In genomic region chr11:68329993-68330699, GRCh38 we compare ENCODE assay signal across 13 cellular contexts. TPM values are rescaled to one million over a fixed set of nuclear protein-coding genes. Genes with fewer than 3 reads are reported as not detected.
DNase-seq lines count a peak whose midpoint lies in the region; ATAC-seq and TF ChIP-seq lines count a peak whose summit lies in the region.
"Had no signal": no experiment of that assay in that cellular context is flagged by ENCODE, and none has a peak within 500 bp of the region (broad histone marks: within the 10 kb centered on the region; RNA-seq: fewer than 3 reads in every experiment).

No MANE protein-coding gene starts in this region.

- H3K4me3 ChIP-seq in BLaER1 (no peak overlapping the region), Peyer's patch (no peak overlapping the region), neural progenitor cell (no peak overlapping the region)

- H3K27ac ChIP-seq in BLaER1, result peak overlapping the region; percentile 73
- peak overlapping the region in 3 of 4 donors; percentile 36 to 83 (median 80) for H3K27ac ChIP-seq in Peyer's patch
- H3K27ac ChIP-seq in foreskin keratinocyte, result no peak overlapping the region
- H3K27ac ChIP-seq in neural progenitor cell, result peak overlapping the region; percentile 7
- H3K27ac ChIP-seq: HL-60 had no signal

- H3K27ac Mint-ChIP-seq in neural progenitor cell, result peak overlapping the region; percentile 60
- H3K27ac Mint-ChIP-seq in activated T-cell treated with anti-CD3 and anti-CD28 coated beads, Interleukin-2, amount 50 U/mL, for 24 hours, result no peak overlapping the region

- no peak overlapping the region for H2AFZ ChIP-seq in neural progenitor cell (replicated peaks)

- no peaks in the 10 kb centered on the region for H3K27me3 ChIP-seq in BLaER1
- no peaks in the 10 kb centered on the region for H3K27me3 ChIP-seq in Peyer's patch
- no peaks in the 10 kb centered on the region for H3K27me3 ChIP-seq in foreskin keratinocyte
- no peaks in the 10 kb centered on the region for H3K27me3 ChIP-seq in neural progenitor cell

- no peaks in the 10 kb centered on the region for H3K9me3 Mint-ChIP-seq in neural progenitor cell
- H3K9me3 Mint-ChIP-seq in activated T-cell treated with anti-CD3 and anti-CD28 coated beads, Interleukin-2, amount 50 U/mL, for 24 hours, result no peaks in the 10 kb centered on the region

- 0 out of 2 replicates have a peak overlapping the region, but pooled peaks have one; percentile 30 for H3K9ac ChIP-seq in BLaER1
- no peak overlapping the region for H3K9ac ChIP-seq in neural progenitor cell

- no peak for TF ChIP-seq POLR2A in Peyer's patch (IDR thresholded peaks at IDR 0.05)

- no peaks in the 10 kb centered on the region for H3K9me3 ChIP-seq in BLaER1
- H3K9me3 ChIP-seq in Peyer's patch, result no peaks in the 10 kb centered on the region
- no peaks in the 10 kb centered on the region for H3K9me3 ChIP-seq in neural progenitor cell (ENCODE audit: low read depth)

- H3K36me3 Mint-ChIP-seq in neural progenitor cell, result peaks cover 4% of the 10 kb centered on the region
- H3K36me3 Mint-ChIP-seq in activated T-cell treated with anti-CD3 and anti-CD28 coated beads, Interleukin-2, amount 50 U/mL, for 24 hours (ENCODE audit: low read depth), result no peaks in the 10 kb centered on the region

- TF ChIP-seq CTCF in Peyer's patch (IDR thresholded peaks at IDR 0.05) (no peak), foreskin keratinocyte (conservative IDR thresholded peaks at IDR 0.05) (no peak), neural progenitor cell (IDR thresholded peaks at IDR 0.05) (no peak)

- DNase-seq in Peyer's patch (no peak), foreskin keratinocyte (peak in 1 of 2 donors; percentile 54), neural progenitor cell (ENCODE audit: low spot score) (no peak), Kasumi-1 (lab: John Stamatoyannopoulos, UW) (no peak)
- no peak for DNase-seq in activated T-cell treated with anti-CD3 and anti-CD28 coated beads, Interleukin-2, amount 50 U/mL, for 24 hours
- DNase-seq in NK-92 treated with Interleukin-12 subunit alpha and Interleukin-12 subunit beta, amount 100 ng/mL, for 24 hours (lab: John Stamatoyannopoulos, UW), result no peak
- DNase-seq: C1 segment of cervical spinal cord; NCI-H1436; NCI-H774; stimulated activated CD8-positive, alpha-beta memory T cell treated with anti-CD3 and anti-CD28 coated beads, Interleukin-4, amount 100 ng/mL, for 48 hours had no signal

- H3F3A ChIP-seq in neural progenitor cell (ENCODE audit: low read depth), result peaks cover 20% of the 10 kb centered on the region

- H3K36me3 ChIP-seq in BLaER1 (peaks cover 56% of the 10 kb centered on the region), Peyer's patch (no peaks in the 10 kb centered on the region), neural progenitor cell (no peaks in the 10 kb centered on the region)

- H3K79me2 ChIP-seq in neural progenitor cell (ENCODE audit: low read depth), result peaks cover 60% of the 10 kb centered on the region

- peak overlapping the region; percentile 86 for H3K4me2 ChIP-seq in BLaER1
- peak overlapping the region; percentile 8 for H3K4me2 ChIP-seq in neural progenitor cell

- peaks cover 100% of the 10 kb centered on the region for H4K20me1 ChIP-seq in BLaER1
- peaks cover 9% of the 10 kb centered on the region for H4K20me1 ChIP-seq in neural progenitor cell (ENCODE audit: low read depth)

- H3K4me3 Mint-ChIP-seq in neural progenitor cell, result peak overlapping the region; percentile 35
- no peak overlapping the region for H3K4me3 Mint-ChIP-seq in activated T-cell treated with anti-CD3 and anti-CD28 coated beads, Interleukin-2, amount 50 U/mL, for 24 hours

- peak; percentile 51 for ATAC-seq in foreskin keratinocyte
- no peak for ATAC-seq in HG03159 (IDR thresholded peaks at IDR 0.05; ENCODE audit: unreplicated experiment)

- H3K4me1 ChIP-seq in BLaER1, result peaks cover 85% of the 10 kb centered on the region
- H3K4me1 ChIP-seq in Peyer's patch, result peaks cover 0 to 88% (median 10%) of the 10 kb centered on the region in 4 donors
- peaks cover 14% of the 10 kb centered on the region for H3K4me1 ChIP-seq in foreskin keratinocyte
- peaks cover 64% of the 10 kb centered on the region for H3K4me1 ChIP-seq in neural progenitor cell

- peaks cover 2% of the 10 kb centered on the region for H3K27me3 Mint-ChIP-seq in neural progenitor cell (ENCODE audit: insufficient read depth, low read depth)
- no peaks in the 10 kb centered on the region for H3K27me3 Mint-ChIP-seq in activated T-cell treated with anti-CD3 and anti-CD28 coated beads, Interleukin-2, amount 50 U/mL, for 24 hours

- H3K4me1 Mint-ChIP-seq in neural progenitor cell, result peaks cover 61% of the 10 kb centered on the region
- peaks cover 57% of the 10 kb centered on the region for H3K4me1 Mint-ChIP-seq in activated T-cell treated with anti-CD3 and anti-CD28 coated beads, Interleukin-2, amount 50 U/mL, for 24 hours (ENCODE audit: low read depth)

RNA-seq across cellular contexts. Expression of gene LRP5, which starts 17.8 kb away (rescaled TPM):
- total RNA-seq in Peyer's patch (100 to 1,000 TPM; 149 to 196 (median 168) TPM), foreskin keratinocyte (26.8 and 30.1 TPM in 2 replicates), neural progenitor cell (ENCODE audit: low replicate concordance) (7.3 and 24.0 TPM in 2 replicates)
- polyA plus RNA-seq in foreskin keratinocyte, result 29.3 and 30.5 TPM in 2 replicates

RNA-seq across cellular contexts. Expression of gene C11orf24, which starts 58.4 kb away (rescaled TPM):
- 100 to 1,000 TPM in 3 of 4 donors, 10 to 100 TPM in 1; 79.2 to 198 (median 183) TPM for total RNA-seq in Peyer's patch
- 42.7 and 45.2 TPM in 2 replicates for total RNA-seq in foreskin keratinocyte
- 46.8 and 51.8 TPM in 2 replicates for polyA plus RNA-seq in foreskin keratinocyte
- 9.7 and 19.9 TPM in 2 replicates for total RNA-seq in neural progenitor cell (ENCODE audit: low replicate concordance)
